ENCODE assay signal across 29 cellular contexts in genomic region chr1:27499142-27499541, GRCh38. TPM values are rescaled to one million over a fixed set of nuclear protein-coding genes. Genes with fewer than 3 reads are reported as not detected.
A peak's percentile ranks its signal among the peaks of the same experiment; 100 is the strongest.
DNase-seq lines count a peak whose midpoint lies in the region; ATAC-seq, FAIRE-seq and TF ChIP-seq lines count a peak whose summit lies in the region.
"Had no signal": no experiment of that assay in that cellular context is flagged by ENCODE, and none has a peak within 500 bp of the region (broad histone marks: within the 10 kb centered on the region; RNA-seq: fewer than 3 reads in every experiment).

No MANE protein-coding gene starts in this region.

- H3K27ac Mint-ChIP-seq in astrocyte (ENCODE audit: unreplicated experiment) (peak overlapping the region; percentile 59), neural progenitor cell (peak overlapping the region; percentile 61)
- H3K27ac Mint-ChIP-seq: CD14-positive monocyte; CD8-positive, alpha-beta memory T cell had no signal

- H3F3A ChIP-seq in SK-N-SH (replicated peaks; ENCODE audit: insufficient read depth), result no peaks in the 10 kb centered on the region
- peaks cover 30% of the 10 kb centered on the region for H3F3A ChIP-seq in neural progenitor cell (ENCODE audit: low read depth)

- H3K4me1 ChIP-seq in SK-N-SH (ENCODE audit: control insufficient read depth in 1 of 2, insufficient read depth in 2 of 2, low read depth in 1 of 2, low read length in 1 of 2) (peaks cover 0 to 3% of the 10 kb centered on the region in 2 experiments; a peak in 2 of 4 replicates), astrocyte (ENCODE audit: insufficient read depth, low read length) (peaks cover 8% of the 10 kb centered on the region), neural progenitor cell (peaks cover 15% of the 10 kb centered on the region)
- H3K4me1 ChIP-seq: BE2C had no signal

- no peaks in the 10 kb centered on the region for H4K20me1 ChIP-seq in SK-N-SH (ENCODE audit: insufficient read depth)
- no peaks in the 10 kb centered on the region for H4K20me1 ChIP-seq in astrocyte (ENCODE audit: insufficient read depth, low read length)
- no peaks in the 10 kb centered on the region for H4K20me1 ChIP-seq in neural progenitor cell (ENCODE audit: low read depth)

- no peak for TF ChIP-seq EP300 in SK-N-SH (IDR thresholded peaks at IDR 0.05; ENCODE audit: borderline replicate concordance in 1 of 2, low read depth in 1 of 2, low read length in 1 of 2)

- CTCF ChIA-PET in SK-N-SH (lab: Yijun Ruan, JAX), result no interaction called here

- POLR2A ChIA-PET in SK-N-SH (lab: Yijun Ruan, JAX), result no interaction called here

- H3K9me3 Mint-ChIP-seq in astrocyte (ENCODE audit: unreplicated experiment) (no peaks in the 10 kb centered on the region), neural progenitor cell (peaks cover 5% of the 10 kb centered on the region)
- H3K9me3 Mint-ChIP-seq: CD8-positive, alpha-beta memory T cell had no signal

- peaks cover 12% of the 10 kb centered on the region for H3K4me1 Mint-ChIP-seq in astrocyte (ENCODE audit: low read depth, unreplicated experiment)
- H3K4me1 Mint-ChIP-seq in neural progenitor cell, result peaks cover 44% of the 10 kb centered on the region
- H3K4me1 Mint-ChIP-seq: CD14-positive monocyte; CD8-positive, alpha-beta memory T cell had no signal

- H3K27ac ChIP-seq in SK-N-SH (ENCODE audit: low read depth in 2 of 2, low read length in 1 of 2) (no peak overlapping the region), astrocyte (ENCODE audit: low read depth, low read length) (no peak overlapping the region), neural progenitor cell (no peak overlapping the region)
- H3K27ac ChIP-seq: KMS-11 had no signal

- H2AFZ ChIP-seq in SK-N-SH (ENCODE audit: low read depth) (no peak overlapping the region), astrocyte (ENCODE audit: low read depth, low read length) (no peak overlapping the region), neural progenitor cell (replicated peaks) (no peak overlapping the region)

- no peak for TF ChIP-seq RAD21 in SK-N-SH (IDR thresholded peaks at IDR 0.05; ENCODE audit: low read length)

- DNase-seq in SK-N-SH (no peak), astrocyte (ENCODE audit: low read depth) (no peak), neural progenitor cell (ENCODE audit: low spot score) (no peak), frontal cortex (ENCODE audit: low spot score in 2 of 2) (no peak), MV-4-11 (lab: John Stamatoyannopoulos, UW) (no peak), Kasumi-1 (lab: John Stamatoyannopoulos, UW) (no peak)
- DNase-seq: 8988T; ACHN; BE2C; CD8-positive, alpha-beta memory T cell; DMS 273 treated with DMSO at 0.1 percent for 48 hours; DMS79 treated with DMSO at 0.1 percent for 48 hours; IMR-90; NCI-H1105; NCI-H1436 treated with DMSO at 0.1 percent for 48 hours; NCI-H187 treated with DMSO at 0.1 percent for 48 hours; NCI-H2171 treated with DMSO at 0.1 percent for 48 hours; NCI-H345; NCI-H510A treated with DMSO at 0.1 percent for 48 hours; NCI-H748 treated with DMSO at 0.1 percent for 48 hours; Right ventricle myocardium superior; RPMI8226 had no signal

- no peak overlapping the region for H3K4me3 Mint-ChIP-seq in astrocyte (ENCODE audit: unreplicated experiment)
- H3K4me3 Mint-ChIP-seq in neural progenitor cell, result peak overlapping the region; percentile 41
- H3K4me3 Mint-ChIP-seq: CD8-positive, alpha-beta memory T cell had no signal

- FAIRE-seq in astrocyte (lab: Jason Lieb, UNC) (no peak), frontal cortex (lab: Jason Lieb, UNC) (no peak)
- FAIRE-seq: GM12892, GM19239, H54 had no signal

- H3K9ac ChIP-seq in SK-N-SH, result no peak overlapping the region
- H3K9ac ChIP-seq in astrocyte (ENCODE audit: low read length), result no peak overlapping the region
- H3K9ac ChIP-seq in neural progenitor cell, result no peak overlapping the region
- H3K9ac ChIP-seq: KMS-11 had no signal

- H3K36me3 ChIP-seq in SK-N-SH (replicated peaks in 1 of 2; ENCODE audit: control insufficient read depth in 1 of 2, insufficient read depth in 2 of 2, low read length in 1 of 2) (no peaks in the 10 kb centered on the region), astrocyte (ENCODE audit: insufficient read depth, low read length) (no peaks in the 10 kb centered on the region), neural progenitor cell (no peaks in the 10 kb centered on the region)
- H3K36me3 ChIP-seq: BE2C had no signal

- no peak overlapping the region for H3K4me3 ChIP-seq in SK-N-SH (ENCODE audit: low read depth in 2 of 2, low read length in 1 of 2)
- H3K4me3 ChIP-seq in astrocyte (ENCODE audit: insufficient read depth, low read depth, low read length), result no peak overlapping the region
- H3K4me3 ChIP-seq in neural progenitor cell, result no peak overlapping the region

- no peak for TF ChIP-seq CTCF in SK-N-SH (IDR thresholded peaks at IDR 0.05)
- TF ChIP-seq CTCF in astrocyte (IDR thresholded peaks at IDR 0.05; ENCODE audit: insufficient read depth, low read depth, low read length), result no peak
- no peak for TF ChIP-seq CTCF in neural progenitor cell (IDR thresholded peaks at IDR 0.05)

- H3K9me3 ChIP-seq in SK-N-SH (no peaks in the 10 kb centered on the region), astrocyte (ENCODE audit: insufficient read depth, low read depth, low read length) (no peaks in the 10 kb centered on the region), neural progenitor cell (ENCODE audit: low read depth) (no peaks in the 10 kb centered on the region)
- H3K9me3 ChIP-seq: BE2C had no signal

- ATAC-seq in SK-N-SH treated with all-trans-retinoic acid at 6 μM for 48 hours (no peak), GM21447 (IDR thresholded peaks at IDR 0.05; ENCODE audit: unreplicated experiment) (no peak)

- WGBS in SK-N-SH (ENCODE audit: low lambda C conversion rate), result 98% methylated on average over 2 of the region's 2 CpGs

- H3K4me2 ChIP-seq in SK-N-SH (no peak overlapping the region), astrocyte (ENCODE audit: low read length) (no peak overlapping the region), neural progenitor cell (no peak overlapping the region)
- H3K4me2 ChIP-seq: KMS-11 had no signal

- no peaks in the 10 kb centered on the region for H3K27me3 Mint-ChIP-seq in astrocyte (ENCODE audit: low read depth, unreplicated experiment)
- H3K27me3 Mint-ChIP-seq in neural progenitor cell (ENCODE audit: insufficient read depth, low read depth), result peaks cover 5% of the 10 kb centered on the region

- H3K79me2 ChIP-seq in SK-N-SH (ENCODE audit: insufficient read depth) (no peaks in the 10 kb centered on the region), astrocyte (ENCODE audit: insufficient read depth, low read length) (no peaks in the 10 kb centered on the region), neural progenitor cell (ENCODE audit: low read depth) (no peaks in the 10 kb centered on the region)

- H3K27me3 ChIP-seq in SK-N-SH (ENCODE audit: insufficient read depth) (no peaks in the 10 kb centered on the region), astrocyte (ENCODE audit: insufficient read depth, low read length) (no peaks in the 10 kb centered on the region), neural progenitor cell (no peaks in the 10 kb centered on the region)
- H3K27me3 ChIP-seq: BE2C had no signal

- H3K36me3 Mint-ChIP-seq in astrocyte (ENCODE audit: low read depth, unreplicated experiment) (no peaks in the 10 kb centered on the region), neural progenitor cell (no peaks in the 10 kb centered on the region)
- H3K36me3 Mint-ChIP-seq: CD14-positive monocyte; CD8-positive, alpha-beta memory T cell had no signal

- no peaks in the 10 kb centered on the region for H3K9me2 ChIP-seq in SK-N-SH

TF ChIP-seq in SK-N-SH treated with all-trans-retinoic acid at 6 μM for 48 hours, 23 proteins besides CTCF, POLR2A, EP300 and RAD21:
- TF ChIP-seq TCF4 (CRISPR knock-in tag; IDR thresholded peaks at IDR 0.05; ENCODE audit: borderline replicate concordance) (no peak), ZFP3 (CRISPR knock-in tag; IDR thresholded peaks at IDR 0.05) (peak; percentile 98)

TF ChIP-seq in SK-N-SH, 30 proteins besides CTCF, POLR2A, EP300 and RAD21 (continues in another document):
- no peak for TF ChIP-seq SMC3 (IDR thresholded peaks at IDR 0.05; ENCODE audit: low read depth, low read length)
- no peak for TF ChIP-seq MXI1 (IDR thresholded peaks at IDR 0.05; ENCODE audit: low read depth, low read length)
- TF ChIP-seq MEF2A (IDR thresholded peaks at IDR 0.05; ENCODE audit: borderline replicate concordance, low read depth), result no peak
- no peak for TF ChIP-seq RXRA (IDR thresholded peaks at IDR 0.05; ENCODE audit: borderline replicate concordance, low read depth)
- TF ChIP-seq, protein P1, sequence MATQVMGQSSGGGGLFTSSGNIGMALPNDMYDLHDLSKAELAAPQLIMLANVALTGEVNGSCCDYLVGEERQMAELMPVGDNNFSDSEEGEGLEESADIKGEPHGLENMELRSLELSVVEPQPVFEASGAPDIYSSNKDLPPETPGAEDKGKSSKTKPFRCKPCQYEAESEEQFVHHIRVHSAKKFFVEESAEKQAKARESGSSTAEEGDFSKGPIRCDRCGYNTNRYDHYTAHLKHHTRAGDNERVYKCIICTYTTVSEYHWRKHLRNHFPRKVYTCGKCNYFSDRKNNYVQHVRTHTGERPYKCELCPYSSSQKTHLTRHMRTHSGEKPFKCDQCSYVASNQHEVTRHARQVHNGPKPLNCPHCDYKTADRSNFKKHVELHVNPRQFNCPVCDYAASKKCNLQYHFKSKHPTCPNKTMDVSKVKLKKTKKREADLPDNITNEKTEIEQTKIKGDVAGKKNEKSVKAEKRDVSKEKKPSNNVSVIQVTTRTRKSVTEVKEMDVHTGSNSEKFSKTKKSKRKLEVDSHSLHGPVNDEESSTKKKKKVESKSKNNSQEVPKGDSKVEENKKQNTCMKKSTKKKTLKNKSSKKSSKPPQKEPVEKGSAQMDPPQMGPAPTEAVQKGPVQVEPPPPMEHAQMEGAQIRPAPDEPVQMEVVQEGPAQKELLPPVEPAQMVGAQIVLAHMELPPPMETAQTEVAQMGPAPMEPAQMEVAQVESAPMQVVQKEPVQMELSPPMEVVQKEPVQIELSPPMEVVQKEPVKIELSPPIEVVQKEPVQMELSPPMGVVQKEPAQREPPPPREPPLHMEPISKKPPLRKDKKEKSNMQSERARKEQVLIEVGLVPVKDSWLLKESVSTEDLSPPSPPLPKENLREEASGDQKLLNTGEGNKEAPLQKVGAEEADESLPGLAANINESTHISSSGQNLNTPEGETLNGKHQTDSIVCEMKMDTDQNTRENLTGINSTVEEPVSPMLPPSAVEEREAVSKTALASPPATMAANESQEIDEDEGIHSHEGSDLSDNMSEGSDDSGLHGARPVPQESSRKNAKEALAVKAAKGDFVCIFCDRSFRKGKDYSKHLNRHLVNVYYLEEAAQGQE (IDR thresholded peaks at IDR 0.05; ENCODE audit: low read depth, low read length), result no peak
- no peak for TF ChIP-seq ELF1 (IDR thresholded peaks at IDR 0.05)

RNA-seq across cellular contexts. Expression of gene WASF2, which starts 9.2 kb away (rescaled TPM):
- 23.0 and 27.1 TPM in 2 replicates for polyA plus RNA-seq in SK-N-SH (2012; rRNA removed)
- 18.4 and 22.2 TPM in 2 replicates for polyA plus RNA-seq in SK-N-SH (2012; cell fraction: cytosol; rRNA removed)
- polyA plus RNA-seq in SK-N-SH (2012; cell fraction: nucleus; rRNA removed), result 25.1 and 25.5 TPM in 2 replicates
- total RNA-seq in astrocyte, result 86.9 and 88.0 TPM in 2 replicates
- total RNA-seq in neural progenitor cell (ENCODE audit: low replicate concordance), result 31.4 and 35.0 TPM in 2 replicates
- total RNA-seq in frontal cortex, result 4.5 TPM
